In the genomic region with DNA sequence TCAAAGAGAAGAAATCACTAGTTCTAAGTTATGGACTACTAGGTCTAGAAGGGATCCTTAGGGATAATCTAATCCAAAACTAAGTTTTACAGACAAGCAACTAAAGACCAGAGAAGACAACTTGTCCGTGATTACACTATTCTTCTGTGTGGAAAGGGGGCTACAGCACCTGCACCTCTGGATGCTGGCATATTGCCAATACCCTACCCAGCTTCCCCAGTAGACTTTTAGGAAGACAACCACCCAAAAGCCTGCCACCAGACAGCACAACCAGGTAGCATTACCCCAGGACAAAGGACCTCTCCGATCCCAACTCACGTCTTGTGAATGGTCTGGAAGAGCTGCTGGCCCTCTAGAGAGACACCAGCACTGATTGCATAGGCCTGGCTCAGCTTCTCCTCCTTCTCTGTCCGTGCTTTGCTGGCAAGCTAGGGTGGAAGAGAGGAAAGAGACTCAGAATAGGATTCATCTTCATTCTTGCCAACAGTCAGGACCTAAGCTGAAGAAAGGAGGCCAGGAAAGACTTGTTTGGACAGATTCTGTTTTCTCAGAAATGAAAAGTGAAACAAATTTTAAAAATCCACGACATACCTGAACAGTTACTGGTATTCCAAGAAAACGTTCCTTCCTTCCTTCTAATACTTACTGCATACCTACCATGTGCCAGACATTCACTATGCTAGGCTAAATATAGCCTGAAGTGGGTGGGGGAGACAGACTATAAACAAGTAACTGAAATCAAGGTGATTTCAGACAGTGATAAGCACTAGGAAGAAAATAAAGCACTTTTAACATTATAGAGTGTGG, we compare ENCODE assay signal across 14 cellular contexts. TPM values are rescaled to one million over a fixed set of nuclear protein-coding genes. Genes with fewer than 3 reads are reported as not detected.
A peak's percentile ranks its signal among the peaks of the same experiment; 100 is the strongest.
DNase-seq lines count a peak whose midpoint lies in the region; ATAC-seq, FAIRE-seq and TF ChIP-seq lines count a peak whose summit lies in the region.
"Had no signal": no experiment of that assay in that cellular context is flagged by ENCODE, and none has a peak within 500 bp of the region (broad histone marks: within the 10 kb centered on the region; RNA-seq: fewer than 3 reads in every experiment).

No MANE protein-coding gene starts in this region.

- H2AFZ ChIP-seq in astrocyte (ENCODE audit: low read depth, low read length) = no peak overlapping the region

- POLR2A ChIA-PET in RWPE1 (lab: Yijun Ruan, JAX; ENCODE audit: low non-redundant PET) = interaction anchor here (0.7 kb wide), 1 partner anchor 157 kb away, joined by 5 read pairs; no protein-coding TSS in a partner anchor

- CTCF ChIA-PET in RWPE1 (lab: Yijun Ruan, JAX) = no interaction called here

- TF ChIP-seq EP300 in sigmoid colon (IDR thresholded peaks at IDR 0.05) = no peak

- no peaks in the 10 kb centered on the region for H3K9me3 ChIP-seq in astrocyte (ENCODE audit: insufficient read depth, low read depth, low read length)
- no peaks in the 10 kb centered on the region for H3K9me3 ChIP-seq in sigmoid colon
- H3K9me3 ChIP-seq: pancreas had no signal

- H3K4me3 ChIP-seq in astrocyte (ENCODE audit: insufficient read depth, low read depth, low read length) = no peak overlapping the region
- no peak overlapping the region for H3K4me3 ChIP-seq in sigmoid colon
- H3K4me3 ChIP-seq: pancreas had no signal

- peak overlapping the region; percentile 33 for H3K9ac ChIP-seq in astrocyte (ENCODE audit: low read length)

- peak overlapping the region; percentile 47 for H3K4me3 Mint-ChIP-seq in astrocyte (ENCODE audit: unreplicated experiment)
- H3K4me3 Mint-ChIP-seq: immature natural killer cell had no signal

- H3K4me1 ChIP-seq in astrocyte (ENCODE audit: insufficient read depth, low read length) (peaks cover 5% of the 10 kb centered on the region), sigmoid colon (peaks cover 0 to 57% (median 41%) of the 10 kb centered on the region in 4 donors)

- H3K4me2 ChIP-seq in astrocyte (ENCODE audit: low read length) = peak overlapping the region; percentile 1

- H3K9me3 Mint-ChIP-seq in astrocyte (ENCODE audit: unreplicated experiment) = no peaks in the 10 kb centered on the region
- H3K9me3 Mint-ChIP-seq: immature natural killer cell had no signal

- H3K79me2 ChIP-seq in astrocyte (ENCODE audit: insufficient read depth, low read length) = peaks cover 64% of the 10 kb centered on the region

- TF ChIP-seq CTCF in RWPE1 (conservative IDR thresholded peaks at IDR 0.05; ENCODE audit: low read depth) = no peak
- no peak for TF ChIP-seq CTCF in astrocyte (IDR thresholded peaks at IDR 0.05; ENCODE audit: insufficient read depth, low read depth, low read length)
- TF ChIP-seq CTCF in sigmoid colon (IDR thresholded peaks at IDR 0.05) = no peak

- H4K20me1 ChIP-seq in astrocyte (ENCODE audit: insufficient read depth, low read length) = peaks cover 80% of the 10 kb centered on the region

- peaks cover 39% of the 10 kb centered on the region for H3K4me1 Mint-ChIP-seq in astrocyte (ENCODE audit: low read depth, unreplicated experiment)

- H3K36me3 ChIP-seq in astrocyte (ENCODE audit: insufficient read depth, low read length) = peaks cover 15% of the 10 kb centered on the region
- peaks cover 0 to 28% (median 17%) of the 10 kb centered on the region in 4 donors for H3K36me3 ChIP-seq in sigmoid colon

- H3K36me3 Mint-ChIP-seq in astrocyte (ENCODE audit: low read depth, unreplicated experiment) = peaks cover 8% of the 10 kb centered on the region

- FAIRE-seq in astrocyte (lab: Jason Lieb, UNC) = no peak
- FAIRE-seq: H1, pancreas had no signal

- 70 to 78% methylated on average over 6 of the region's 6 CpGs for WGBS in sigmoid colon, 2 donors

- peak; percentile 21 to 34 for ATAC-seq in left cardiac atrium

- TF ChIP-seq POLR2A in sigmoid colon (IDR thresholded peaks at IDR 0.05) = no peak

- H3K27me3 ChIP-seq in astrocyte (ENCODE audit: insufficient read depth, low read length) (no peaks in the 10 kb centered on the region), sigmoid colon (no peaks in the 10 kb centered on the region)
- H3K27me3 ChIP-seq: pancreas had no signal

- DNase-seq in RWPE1 (ENCODE audit: low spot score) = peak; percentile 18
- peak; percentile 77 for DNase-seq in astrocyte (ENCODE audit: low read depth)
- DNase-seq in left cardiac atrium = no peak
- DNase-seq in sigmoid colon = no peak
- no peak for DNase-seq in NCI-H128 (lab: John Stamatoyannopoulos, UW; ENCODE audit: unreplicated experiment)
- DNase-seq in effector CD8-positive, alpha-beta T cell (lab: John Stamatoyannopoulos, UW) = no peak
- no peak for DNase-seq in middle frontal gyrus (ENCODE audit: extremely low spot score, low spot score)
- no peak for DNase-seq in iPS-NIHi7 (ENCODE audit: extremely low spot score)
- DNase-seq: aorta; immature natural killer cell; NCI-H1694; pancreas; stimulated activated CD4-positive, alpha-beta T cell treated with anti-CD3 and anti-CD28 coated beads, Interleukin-4, amount 100 ng/mL, for 24 hours had no signal

- intact Hi-C loops in left cardiac atrium (cut with DNase I) (loop anchor here in 1 of 2 donors (5.0 kb wide), 1 partner anchor 33 kb away; no protein-coding TSS in a partner anchor), sigmoid colon (cut with DNase I) (loop anchor here (2.0 kb wide), 1 partner anchor 95 kb away; no protein-coding TSS in a partner anchor)

- H3K27me3 Mint-ChIP-seq in astrocyte (ENCODE audit: low read depth, unreplicated experiment) = no peaks in the 10 kb centered on the region

- peak overlapping the region; percentile 86 for H3K27ac ChIP-seq in RWPE1
- H3K27ac ChIP-seq in astrocyte (ENCODE audit: low read depth, low read length) = peak overlapping the region; percentile 41
- peak overlapping the region; percentile 62 to 72 (median 67) for H3K27ac ChIP-seq in sigmoid colon
- H3K27ac ChIP-seq: pancreas had no signal

- peak overlapping the region; percentile 92 for H3K27ac Mint-ChIP-seq in astrocyte (ENCODE audit: unreplicated experiment)

RNA-seq across cellular contexts. Expression of a gene that starts 25.3 kb away (rescaled TPM):
- total RNA-seq in astrocyte (17.1 and 21.8 TPM in 2 replicates), left cardiac atrium (10 to 100 TPM; 16.1 to 17.5 TPM), sigmoid colon (10 to 100 TPM; 21.3 to 37.8 (median 26.3) TPM)
- 10 to 100 TPM; 14.1 to 42.9 (median 22.2) TPM for polyA plus RNA-seq in sigmoid colon

RNA-seq across cellular contexts. Expression of a gene that starts 26.4 kb away (rescaled TPM):
- total RNA-seq in astrocyte (77.0 and 90.5 TPM in 2 replicates), left cardiac atrium (10 to 100 TPM; 39.4 to 57.5 TPM), sigmoid colon (10 to 100 TPM; 33.8 to 46.9 (median 40.1) TPM)
- 10 to 100 TPM; 28.8 to 41.6 (median 37.9) TPM for polyA plus RNA-seq in sigmoid colon

RNA-seq across cellular contexts. Expression of a gene that starts 30.5 kb away (rescaled TPM):
- total RNA-seq in astrocyte (94.5 and 98.5 TPM in 2 replicates), left cardiac atrium (10 to 100 TPM; 32.9 to 44.4 TPM), sigmoid colon (10 to 100 TPM; 22.2 to 29.8 (median 25.9) TPM)
- 10 to 100 TPM in 1 of 3 donors, 1 to 10 TPM in 2; 8.4 to 45.5 (median 9.7) TPM for polyA plus RNA-seq in sigmoid colon

RNA-seq across cellular contexts. Expression of a gene that starts 35.6 kb away (rescaled TPM):
- total RNA-seq in astrocyte (0.91 and 1.0 TPM in 2 replicates), left cardiac atrium (1 to 10 TPM; 1.3 to 1.4 TPM), sigmoid colon (1 to 10 TPM in 1 of 4 donors, under 1 TPM in 3; 0.54 to 1.4 (median 0.77) TPM)
- polyA plus RNA-seq in sigmoid colon = 10 to 100 TPM in 2 of 3 donors, 1 to 10 TPM in 1; 3.9 to 13.2 (median 10.9) TPM

Comparison
In these comparisons a context has a peak if more than half of its experiments do, and no peak if none do; other contexts are left out.
1. DNase-seq: peak in RWPE1 (single experiment) and astrocyte (single experiment); none in left cardiac atrium (single experiment), sigmoid colon (single experiment), NCI-H128 (single experiment), effector CD8-positive, alpha-beta T cell (single experiment), middle frontal gyrus (single experiment) and iPS-NIHi7 (single experiment).
2. Peak in every context shown above with its lines, with median percentiles within 50 percentile points of each other: H3K27ac ChIP-seq.